16 cellular contexts compared by ENCODE assay signal in the genomic region with DNA sequence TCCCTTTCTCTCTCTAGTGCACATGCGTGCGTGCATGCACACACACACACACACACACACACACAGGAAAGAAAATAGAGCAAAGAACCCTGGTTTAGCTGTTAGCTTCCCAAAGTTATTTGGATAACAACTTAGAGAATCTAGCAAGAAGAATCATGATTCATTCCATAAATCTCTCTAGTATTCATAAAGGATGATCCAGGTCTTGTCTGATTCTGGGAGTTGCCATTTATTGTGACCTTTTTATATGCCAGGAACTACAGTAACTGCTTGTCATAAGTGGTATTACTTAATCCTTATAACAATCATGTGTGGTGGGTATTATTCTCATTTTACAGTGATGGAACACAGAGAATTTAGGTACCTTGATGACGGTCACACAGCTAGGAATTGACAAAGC.
"Had no signal": no experiment of that assay in that cellular context is flagged by ENCODE, and none has a peak within 500 bp of the region (broad histone marks: within the 10 kb centered on the region; RNA-seq: fewer than 3 reads in every experiment).

No MANE protein-coding gene starts in this region.

- H3K4me3 ChIP-seq: esophagus muscularis mucosa, left lung, mucosa of descending colon, thyroid gland had no signal

- ATAC-seq: activated CD4-positive, CD25-positive, alpha-beta regulatory T cell treated with anti-CD3 and anti-CD28 coated beads, Interleukin-2, amount 50 U/mL, for 24 hours; left lung; mucosa of descending colon; natural killer cell had no signal

- H3K27me3 ChIP-seq: esophagus muscularis mucosa, left lung, thyroid gland had no signal

- H3K9me3 ChIP-seq: esophagus muscularis mucosa, left lung, mucosa of descending colon, thyroid gland had no signal

- H3K36me3 ChIP-seq: esophagus muscularis mucosa, thyroid gland had no signal

- H3K9me3 Mint-ChIP-seq: activated T-helper 1 cell treated with anti-CD3 and anti-CD28 coated beads, Interleukin-12 subunit alpha, Interleukin-12 subunit beta, Interleukin-2, Interleukin-4 antibody, amounts not matched to agents 30 ng/mL and 10 ng/mL and 1 ng/mL, durations not matched to agents 14 hours and 24 hours and 36 hours; brain; central memory CD8-positive, alpha-beta T cell; memory B cell; natural killer cell had no signal

- H3K4me1 ChIP-seq: left lung had no signal

- H3K36me3 Mint-ChIP-seq: brain, natural killer cell had no signal

- H3K4me3 Mint-ChIP-seq: activated T-helper 1 cell treated with anti-CD3 and anti-CD28 coated beads, Interleukin-12 subunit alpha, Interleukin-12 subunit beta, Interleukin-2, Interleukin-4 antibody, amounts not matched to agents 30 ng/mL and 10 ng/mL and 1 ng/mL, durations not matched to agents 14 hours and 24 hours and 36 hours; brain; central memory CD8-positive, alpha-beta T cell; memory B cell; natural killer cell had no signal

- H3K27ac ChIP-seq: esophagus muscularis mucosa, left lung, thyroid gland had no signal

- DNase-seq: activated CD4-positive, alpha-beta T cell treated with anti-CD3 and anti-CD28 coated beads, Interleukin-2, amount 50 U/mL, for 4 hours; cortex of kidney; effector CD4-positive, alpha-beta T cell; hippocampal formation; left lung; mucosa of descending colon; natural killer cell; small intestine; T-helper 9 cell; thyroid gland had no signal

- H3K27me3 Mint-ChIP-seq: central memory CD8-positive, alpha-beta T cell; memory B cell had no signal

- H3K27ac Mint-ChIP-seq: activated T-helper 1 cell treated with anti-CD3 and anti-CD28 coated beads, Interleukin-12 subunit alpha, Interleukin-12 subunit beta, Interleukin-2, Interleukin-4 antibody, amounts not matched to agents 30 ng/mL and 10 ng/mL and 1 ng/mL, durations not matched to agents 14 hours and 24 hours and 36 hours; memory B cell; natural killer cell had no signal
